12 cellular contexts compared by ENCODE assay signal in the genomic region with DNA sequence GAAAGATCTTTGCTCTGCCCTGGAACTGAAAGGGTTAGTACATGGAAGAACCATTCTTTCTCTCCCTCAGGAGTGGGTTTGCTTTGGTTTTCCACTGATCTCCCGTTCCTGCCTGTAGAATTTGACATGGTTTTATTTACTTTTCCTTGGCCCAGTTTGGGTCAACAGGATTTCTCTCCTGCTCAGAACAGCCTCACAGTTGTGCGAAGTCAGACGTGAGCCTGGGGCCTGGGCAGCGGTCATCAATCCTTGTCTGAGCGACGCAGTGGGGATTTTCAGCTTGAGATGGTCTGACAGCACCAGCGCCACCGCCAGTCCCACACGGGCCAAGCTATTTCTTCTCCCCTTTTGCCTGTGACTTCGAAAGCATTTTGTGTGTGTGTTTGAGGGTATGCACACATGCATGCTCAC. TPM values are rescaled to one million over a fixed set of nuclear protein-coding genes. Genes with fewer than 3 reads are reported as not detected.
"Had no signal": no experiment of that assay in that cellular context is flagged by ENCODE, and none has a peak within 500 bp of the region (broad histone marks: within the 10 kb centered on the region; RNA-seq: fewer than 3 reads in every experiment).

No MANE protein-coding gene starts in this region.

- H3K27ac Mint-ChIP-seq: activated naive CD8-positive, alpha-beta T cell; activated T-cell treated with anti-CD3 and anti-CD28 coated beads, Interleukin-2, amount 50 U/mL, for 24 hours; naive thymus-derived CD4-positive, alpha-beta T cell had no signal

- H3K9me3 Mint-ChIP-seq: activated T-cell treated with anti-CD3 and anti-CD28 coated beads, Interleukin-2, amount 50 U/mL, for 24 hours had no signal

- ATAC-seq: naive thymus-derived CD4-positive, alpha-beta T cell; SK-N-SH treated with all-trans-retinoic acid at 6 μM for 48 hours had no signal

- H3K4me1 ChIP-seq: vagina had no signal

- H3K36me3 ChIP-seq: thyroid gland, vagina had no signal

- H3K4me1 Mint-ChIP-seq: naive thymus-derived CD4-positive, alpha-beta T cell had no signal

- H3K27ac ChIP-seq: dorsolateral prefrontal cortex, vagina had no signal

- H3K4me3 Mint-ChIP-seq: activated naive CD8-positive, alpha-beta T cell; activated T-cell treated with anti-CD3 and anti-CD28 coated beads, Interleukin-2, amount 50 U/mL, for 24 hours; naive thymus-derived CD4-positive, alpha-beta T cell had no signal

- H3K4me3 ChIP-seq: dorsolateral prefrontal cortex, lung, thyroid gland, vagina had no signal

- H3K27me3 ChIP-seq: thyroid gland, vagina had no signal

- H3K9me3 ChIP-seq: thyroid gland, vagina had no signal

- DNase-seq: activated CD4-positive, alpha-beta T cell treated with anti-CD3 and anti-CD28 coated beads, Interleukin-2, amount 50 U/mL, for 4 hours; activated effector memory CD4-positive, alpha-beta T cell treated with Interleukin-2 at 50 U/mL for 16 hours; activated T-cell treated with anti-CD3 and anti-CD28 coated beads, Interleukin-2, amount 50 U/mL, for 24 hours; anterior cingulate cortex; dorsolateral prefrontal cortex; naive thymus-derived CD4-positive, alpha-beta T cell; thyroid gland had no signal

RNA-seq across cellular contexts. Expression of a gene that starts 58.2 kb away (rescaled TPM):
- total RNA-seq: T-helper 1 cell treated with Interleukin-12 subunit alpha and Interleukin-12 subunit beta and Interleukin-4 antibody, amounts not matched to agents 30 ng/mL and 1 ng/mL, for 36 hours had no signal
- polyA plus RNA-seq: naive thymus-derived CD4-positive, alpha-beta T cell had no signal
